ENCODE assay signal across 14 cellular contexts in the genomic region with DNA sequence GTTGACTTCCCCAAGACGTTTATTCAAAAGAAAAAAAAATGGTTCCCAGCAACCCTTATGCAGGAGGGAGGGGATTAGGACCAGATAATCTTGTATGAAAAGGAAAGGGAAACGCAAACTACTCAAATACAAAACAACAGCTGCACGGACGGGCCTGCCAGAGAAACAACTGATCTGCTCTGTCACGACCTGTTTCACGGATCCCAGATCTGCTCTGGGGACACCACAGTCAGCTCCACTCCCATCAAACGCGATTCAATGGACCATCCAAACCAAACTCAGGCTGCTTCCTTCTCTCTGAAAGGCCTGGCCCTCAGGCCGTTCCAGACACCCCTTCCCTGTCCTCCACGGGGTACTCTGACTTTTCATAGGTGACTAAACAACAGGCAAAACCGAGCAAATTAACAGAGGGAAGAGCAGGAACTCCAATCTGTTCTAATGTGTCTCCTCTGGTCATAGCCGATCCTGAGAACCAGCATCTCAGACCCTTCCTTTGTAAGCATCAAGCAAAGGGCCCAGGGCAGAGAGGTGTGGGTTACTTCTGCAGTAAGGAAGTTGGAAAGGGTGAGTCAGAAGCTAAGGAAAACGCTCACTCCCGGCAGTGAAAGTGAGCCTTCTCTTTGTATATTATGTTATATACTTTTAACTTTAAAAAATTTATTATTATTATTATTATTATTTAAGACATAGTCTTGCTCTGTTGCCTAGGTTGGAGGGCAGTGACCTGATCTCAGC.
DNase-seq lines count a peak whose midpoint lies in the region; ATAC-seq and TF ChIP-seq lines count a peak whose summit lies in the region.
"Had no signal": no experiment of that assay in that cellular context is flagged by ENCODE, and none has a peak within 500 bp of the region (broad histone marks: within the 10 kb centered on the region; RNA-seq: fewer than 3 reads in every experiment).

No MANE protein-coding gene starts in this region.

- intact Hi-C loops in breast epithelium (cut with DNase I; ENCODE audit: low total_unique reads) (no loop called here), mammary epithelial cell (cut with micrococcal nuclease) (no loop called here), aorta (cut with DNase I) (no loop called here)
- intact Hi-C loops in CD4-positive, alpha-beta T cell (cut with DNase I, micrococcal nuclease): no loop called here

- H3K9me3 ChIP-seq in breast epithelium (no peaks in the 10 kb centered on the region), mammary epithelial cell (replicated peaks; ENCODE audit: insufficient read depth, low read length) (no peaks in the 10 kb centered on the region), neuronal stem cell (replicated peaks in 1 of 2; ENCODE audit: control insufficient read depth in 2 of 2, insufficient read depth in 1 of 2, low read depth in 1 of 2, low read length in 2 of 2) (no peaks in the 10 kb centered on the region), aorta (ENCODE audit: control insufficient read depth, low read length) (no peaks in the 10 kb centered on the region)
- no peaks in the 10 kb centered on the region for H3K9me3 ChIP-seq in CD4-positive, alpha-beta T cell (ENCODE audit: control insufficient read depth, low read length)

- no peaks in the 10 kb centered on the region for H3K27me3 ChIP-seq in breast epithelium
- H3K27me3 ChIP-seq in mammary epithelial cell (ENCODE audit: insufficient read depth, low read length): no peaks in the 10 kb centered on the region
- no peaks in the 10 kb centered on the region for H3K27me3 ChIP-seq in neuronal stem cell (ENCODE audit: control insufficient read depth in 3 of 3, insufficient read depth in 3 of 3, low read depth in 1 of 3, low read length in 3 of 3)
- no peaks in the 10 kb centered on the region for H3K27me3 ChIP-seq in aorta (ENCODE audit: control insufficient read depth in 1 of 2, insufficient read depth in 2 of 2, low read length in 1 of 2)
- H3K27me3 ChIP-seq in CD4-positive, alpha-beta T cell (ENCODE audit: control insufficient read depth, insufficient read depth, low read length): peaks cover 6% of the 10 kb centered on the region

- no peaks in the 10 kb centered on the region for H3K4me1 Mint-ChIP-seq in CD4-positive, alpha-beta T cell (ENCODE audit: low read depth)
- H3K4me1 Mint-ChIP-seq: activated CD4-positive, alpha-beta T cell treated with anti-CD3 and anti-CD28 coated beads for 36 hours; activated naive CD8-positive, alpha-beta T cell treated with anti-CD3 and anti-CD28 coated beads, Interleukin-2, amount 10 ng/mL, durations not matched to agents 7 days and 5 days had no signal

- ATAC-seq in aorta (ENCODE audit: low FRiP score) (peak; percentile 28), HG03442 (IDR thresholded peaks at IDR 0.05; ENCODE audit: unreplicated experiment) (no peak)
- no peak for ATAC-seq in CD4-positive, alpha-beta T cell (ENCODE audit: poor library complexity)
- ATAC-seq: activated CD4-positive, alpha-beta T cell treated with anti-CD3 and anti-CD28 coated beads for 36 hours; stimulated activated naive CD8-positive, alpha-beta T cell treated with anti-CD3 and anti-CD28 coated beads, Interleukin-15, Interleukin-2, amounts not matched to agents 100 U/mL and 50 U/mL, for 24 hours had no signal

- DNase-seq in breast epithelium (ENCODE audit: low spot score in 2 of 2) (no peak), mammary epithelial cell (no peak), fibroblast of the aortic adventitia (ENCODE audit: low read depth) (peak; percentile 43), neuronal stem cell (ENCODE audit: low spot score) (no peak), aorta (no peak), SIG-M5 treated with dmso at 0.1 percent for 504 hours (lab: John Stamatoyannopoulos, UW; ENCODE audit: unreplicated experiment) (no peak)
- no peak for DNase-seq in CD4-positive, alpha-beta T cell
- DNase-seq: 8988T; activated CD4-positive, alpha-beta T cell treated with anti-CD3 and anti-CD28 coated beads for 36 hours; activated naive CD8-positive, alpha-beta T cell treated with anti-CD3 and anti-CD28 coated beads, Interleukin-2, amount 10 ng/mL, durations not matched to agents 7 days and 5 days; hippocampal formation; NCI-H1092 treated with DMSO at 0.1 percent for 48 hours; stimulated activated naive CD8-positive, alpha-beta T cell treated with anti-CD3 and anti-CD28 coated beads, Interleukin-15, Interleukin-2, amounts not matched to agents 100 U/mL and 50 U/mL, for 24 hours had no signal

- H3K27ac ChIP-seq in breast epithelium: peak overlapping the region; percentile 70 to 83
- H3K27ac ChIP-seq in mammary epithelial cell (ENCODE audit: insufficient read depth, low read depth, low read length): no peak overlapping the region
- H3K27ac ChIP-seq in neuronal stem cell (replicated peaks; ENCODE audit: low read length): peak overlapping the region; percentile 82
- no peak overlapping the region for H3K27ac ChIP-seq in aorta (ENCODE audit: low read depth in 1 of 2, low read length in 2 of 2)
- H3K27ac ChIP-seq in CD4-positive, alpha-beta T cell (ENCODE audit: low read depth, low read length): no peak overlapping the region

- no peak for TF ChIP-seq CTCF in breast epithelium (IDR thresholded peaks at IDR 0.05)
- no peak for TF ChIP-seq CTCF in mammary epithelial cell (conservative IDR thresholded peaks at IDR 0.05 in 1 of 2, IDR thresholded peaks at IDR 0.05 in 1 of 2; ENCODE audit: extremely low read depth in 1 of 2, insufficient read depth in 1 of 2, low read depth in 1 of 2, low read length in 2 of 2)
- no peak for TF ChIP-seq CTCF in fibroblast of the aortic adventitia (IDR thresholded peaks at IDR 0.05; ENCODE audit: insufficient read depth, low read length)
- TF ChIP-seq CTCF in CD4-positive, alpha-beta T cell (IDR thresholded peaks at IDR 0.05): no peak

- no TSS peak for BruUV-seq in mammary epithelial cell (replicated peaks; lab: Mats Ljungman, UMichigan)

- H2AFZ ChIP-seq in mammary epithelial cell (ENCODE audit: low read depth, low read length) (no peak overlapping the region), neuronal stem cell (ENCODE audit: low read length) (no peak overlapping the region)

- H3K4ac ChIP-seq in neuronal stem cell (ENCODE audit: low read length): no peak overlapping the region

- TF ChIP-seq POLR2A in breast epithelium (IDR thresholded peaks at IDR 0.05): no peak

- H3K4me1 ChIP-seq in breast epithelium (no peaks in the 10 kb centered on the region), mammary epithelial cell (ENCODE audit: insufficient read depth, low read length) (peaks cover 9% of the 10 kb centered on the region), neuronal stem cell (ENCODE audit: control insufficient read depth in 2 of 2, insufficient read depth in 1 of 2, low read depth in 1 of 2, low read length in 2 of 2) (peaks cover 0 to 10% of the 10 kb centered on the region in 2 donors), aorta (ENCODE audit: control insufficient read depth in 1 of 2, insufficient read depth in 2 of 2, low read length in 2 of 2) (no peaks in the 10 kb centered on the region)

- H3K18ac ChIP-seq in neuronal stem cell (ENCODE audit: low read length): peak overlapping the region; percentile 86

- H3K4me3 ChIP-seq in breast epithelium: no peak overlapping the region
- no peak overlapping the region for H3K4me3 ChIP-seq in mammary epithelial cell (replicated peaks in 1 of 3; ENCODE audit: insufficient read depth in 1 of 3, low read depth in 2 of 3, low read length in 3 of 3)
- no peak overlapping the region for H3K4me3 ChIP-seq in fibroblast of the aortic adventitia (ENCODE audit: low read depth, low read length)
- no peak overlapping the region for H3K4me3 ChIP-seq in neuronal stem cell (ENCODE audit: low read length in 2 of 2)
- no peak overlapping the region for H3K4me3 ChIP-seq in aorta (ENCODE audit: low read length in 2 of 2)

- H3K4me2 ChIP-seq in mammary epithelial cell (ENCODE audit: insufficient read depth, low read depth, low read length) (no peak overlapping the region), neuronal stem cell (ENCODE audit: insufficient read depth, low read length, poor library complexity, severe bottlenecking) (no peak overlapping the region)

- no peak overlapping the region for H3K9ac ChIP-seq in mammary epithelial cell (ENCODE audit: insufficient read depth, low read length)
- H3K9ac ChIP-seq in neuronal stem cell (ENCODE audit: low read depth, low read length, poor library complexity): no peak overlapping the region

- POLR2A ChIA-PET in CD4-positive, alpha-beta T cell (lab: Charles Lee): no interaction called here

- H2AK5ac ChIP-seq in neuronal stem cell (ENCODE audit: low read depth, low read length): no peak overlapping the region

- no peaks in the 10 kb centered on the region for H3K36me3 Mint-ChIP-seq in CD4-positive, alpha-beta T cell (ENCODE audit: low read depth)
- H3K36me3 Mint-ChIP-seq: activated naive CD8-positive, alpha-beta T cell treated with anti-CD3 and anti-CD28 coated beads, Interleukin-2, amount 10 ng/mL, durations not matched to agents 7 days and 5 days had no signal

- no peak overlapping the region for H4K91ac ChIP-seq in neuronal stem cell (ENCODE audit: low read depth, low read length, poor library complexity)

- H2BK15ac ChIP-seq in neuronal stem cell (ENCODE audit: low read length): no peak overlapping the region

- H3K4me3 Mint-ChIP-seq in CD4-positive, alpha-beta T cell: no peak overlapping the region
- H3K4me3 Mint-ChIP-seq: activated CD4-positive, alpha-beta T cell treated with anti-CD3 and anti-CD28 coated beads for 36 hours; activated naive CD8-positive, alpha-beta T cell treated with anti-CD3 and anti-CD28 coated beads, Interleukin-2, amount 10 ng/mL, durations not matched to agents 7 days and 5 days had no signal

- no peak overlapping the region for H2BK120ac ChIP-seq in neuronal stem cell (ENCODE audit: low read depth, low read length)

- 85% methylated on average over 10 of the region's 14 CpGs for WGBS in mammary epithelial cell (ENCODE audit: low coverage, missing lambda C conversion rate)
- no CpG with 5 or more reads among the region's 14 CpGs for WGBS in neuronal stem cell (ENCODE audit: extremely low coverage in 2 of 2, insufficient read length in 2 of 2, insufficient replicate concordance in 1 of 2), 2 donors
- 37 to 54% methylated on average over 14 of the region's 14 CpGs for WGBS in aorta, 2 donors

- in situ Hi-C loops in mammary epithelial cell (cut with MboI; ENCODE audit: low sequenced_read_pairs in 2 of 2): no loop called here

- H3K36me3 ChIP-seq in breast epithelium: no peaks in the 10 kb centered on the region
- H3K36me3 ChIP-seq in mammary epithelial cell (ENCODE audit: insufficient read depth, low read length): peaks cover 3% of the 10 kb centered on the region
- H3K36me3 ChIP-seq in neuronal stem cell (replicated peaks in 1 of 2; ENCODE audit: control insufficient read depth in 2 of 2, insufficient read depth in 2 of 2, low read length in 2 of 2): peaks cover 4 to 42% of the 10 kb centered on the region in 2 donors
- no peaks in the 10 kb centered on the region for H3K36me3 ChIP-seq in aorta (ENCODE audit: control insufficient read depth in 1 of 2, insufficient read depth in 2 of 2, low read length in 1 of 2)

- H2BK12ac ChIP-seq in neuronal stem cell (ENCODE audit: low read length): no peak overlapping the region

- CTCF ChIA-PET in mammary epithelial cell (lab: Charles Lee; ENCODE audit: low non-redundant PET): no interaction called here
- CTCF ChIA-PET in CD4-positive, alpha-beta T cell (lab: Charles Lee): no interaction called here

- H3K9me3 Mint-ChIP-seq in CD4-positive, alpha-beta T cell: no peaks in the 10 kb centered on the region
- H3K9me3 Mint-ChIP-seq: activated naive CD8-positive, alpha-beta T cell treated with anti-CD3 and anti-CD28 coated beads, Interleukin-2, amount 10 ng/mL, durations not matched to agents 7 days and 5 days had no signal

- dilution Hi-C loops in mammary epithelial cell (cut with HindIII; ENCODE audit: low sequenced_read_pairs): no loop called here

- no peak overlapping the region for H2BK5ac ChIP-seq in neuronal stem cell (ENCODE audit: low read length)

- peaks cover 78% of the 10 kb centered on the region for H3K79me2 ChIP-seq in mammary epithelial cell (ENCODE audit: insufficient read depth, low read length)

- no peaks in the 10 kb centered on the region for H3K79me1 ChIP-seq in neuronal stem cell (ENCODE audit: low read depth, low read length)

- no peak overlapping the region for H4K8ac ChIP-seq in neuronal stem cell (ENCODE audit: low read depth, low read length)

- no peak overlapping the region for H3K14ac ChIP-seq in neuronal stem cell (ENCODE audit: low read length)

- no peak overlapping the region for H3K23ac ChIP-seq in neuronal stem cell (ENCODE audit: low read depth, low read length, poor library complexity)

- no peaks in the 10 kb centered on the region for H4K20me1 ChIP-seq in mammary epithelial cell (ENCODE audit: insufficient read depth, low read length)

- H3K27me3 Mint-ChIP-seq in CD4-positive, alpha-beta T cell: peaks cover 16% of the 10 kb centered on the region

- H3K27ac Mint-ChIP-seq in CD4-positive, alpha-beta T cell: no peak overlapping the region
- H3K27ac Mint-ChIP-seq: activated CD4-positive, alpha-beta T cell treated with anti-CD3 and anti-CD28 coated beads for 36 hours; activated naive CD8-positive, alpha-beta T cell treated with anti-CD3 and anti-CD28 coated beads, Interleukin-2, amount 10 ng/mL, durations not matched to agents 7 days and 5 days had no signal

Comparison
In these comparisons a context has a peak if more than half of its experiments do, and no peak if none do; other contexts are left out.
1. H3K27ac ChIP-seq: peak in breast epithelium (2 of 2) and neuronal stem cell (single experiment); none in mammary epithelial cell (single experiment), aorta (0 of 2) and CD4-positive, alpha-beta T cell (single experiment).